Comparison of ENCODE assay signal across 1 cellular context in the genomic region with DNA sequence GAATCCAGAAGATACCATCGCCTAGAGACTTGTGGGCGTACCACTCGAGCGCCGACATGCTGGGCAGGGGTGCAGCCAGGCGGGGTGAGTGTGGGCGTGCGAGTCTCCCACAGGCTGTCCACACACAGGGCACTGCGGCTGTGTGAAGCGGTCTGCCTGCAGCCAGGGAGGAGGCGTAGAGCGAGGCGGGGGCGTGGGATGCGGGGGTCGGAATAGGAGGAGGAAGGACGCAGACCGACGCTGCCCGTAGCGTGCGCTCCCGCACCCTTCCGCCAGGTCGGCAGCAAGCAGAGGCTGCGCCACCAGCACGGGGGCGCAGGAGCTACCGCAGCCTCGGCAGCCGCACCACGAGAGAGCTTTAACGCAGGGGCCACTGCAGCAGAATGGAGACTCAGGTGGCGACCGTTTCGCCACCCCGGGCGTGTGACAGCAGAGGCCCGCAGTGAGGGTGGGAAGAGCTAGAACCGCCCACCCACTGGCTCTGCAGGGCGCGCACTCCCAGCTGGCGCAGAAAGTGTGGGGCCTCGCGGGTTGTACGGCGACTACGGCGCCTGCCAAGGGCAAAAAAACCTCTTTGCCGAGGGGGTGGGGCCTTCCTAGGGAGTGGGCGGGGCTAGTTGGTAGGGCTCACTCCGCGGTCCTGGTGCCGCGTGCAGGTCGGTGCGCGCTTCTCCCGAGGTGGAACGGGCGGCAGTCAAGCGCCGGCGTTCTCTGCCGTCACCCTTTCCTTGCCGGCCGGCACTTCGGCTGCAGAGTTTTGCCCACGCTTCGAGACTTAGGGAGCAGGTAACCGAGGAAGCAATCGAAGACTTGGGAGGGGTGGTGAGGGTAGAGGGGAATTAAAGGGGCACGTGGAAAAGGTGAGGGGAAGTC.
TF ChIP-seq lines count a peak whose summit lies in the region.

A gene (minus strand): TSS at position 537 of the 873 bp plus-strand sequence. CDS start 479 bp downstream, at position 58.
A gene with protein sequence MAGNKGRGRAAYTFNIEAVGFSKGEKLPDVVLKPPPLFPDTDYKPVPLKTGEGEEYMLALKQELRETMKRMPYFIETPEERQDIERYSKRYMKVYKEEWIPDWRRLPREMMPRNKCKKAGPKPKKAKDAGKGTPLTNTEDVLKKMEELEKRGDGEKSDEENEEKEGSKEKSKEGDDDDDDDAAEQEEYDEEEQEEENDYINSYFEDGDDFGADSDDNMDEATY (plus strand): TSS at position 630 of the 873 bp plus-strand sequence. CDS start 10,704 bp downstream, outside the sequence.

TF ChIP-seq in K562, 482 proteins besides CTCF, POLR2A, EP300 and RAD21 (continued from another document and continues in another):
- TF ChIP-seq, protein P1, sequence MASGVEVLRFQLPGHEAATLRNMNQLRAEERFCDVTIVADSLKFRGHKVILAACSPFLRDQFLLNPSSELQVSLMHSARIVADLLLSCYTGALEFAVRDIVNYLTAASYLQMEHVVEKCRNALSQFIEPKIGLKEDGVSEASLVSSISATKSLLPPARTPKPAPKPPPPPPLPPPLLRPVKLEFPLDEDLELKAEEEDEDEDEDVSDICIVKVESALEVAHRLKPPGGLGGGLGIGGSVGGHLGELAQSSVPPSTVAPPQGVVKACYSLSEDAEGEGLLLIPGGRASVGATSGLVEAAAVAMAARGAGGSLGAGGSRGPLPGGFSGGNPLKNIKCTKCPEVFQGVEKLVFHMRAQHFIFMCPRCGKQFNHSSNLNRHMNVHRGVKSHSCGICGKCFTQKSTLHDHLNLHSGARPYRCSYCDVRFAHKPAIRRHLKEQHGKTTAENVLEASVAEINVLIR (CRISPR knock-in tag; IDR thresholded peaks at IDR 0.05) = no peak; the same call in 1 of the 2 replicates
- no peak for TF ChIP-seq BACH1 (tag; IDR thresholded peaks at IDR 0.05)
- peak; percentile 89 for TF ChIP-seq TBP (optimal IDR thresholded peaks at IDR 0.05; ENCODE audit: low read depth, low read length)
- no peak; the same call in 1 of the 2 replicates for TF ChIP-seq ZNF263 (CRISPR knock-in tag; IDR thresholded peaks at IDR 0.05; ENCODE audit: borderline replicate concordance)
- TF ChIP-seq, protein P2, sequence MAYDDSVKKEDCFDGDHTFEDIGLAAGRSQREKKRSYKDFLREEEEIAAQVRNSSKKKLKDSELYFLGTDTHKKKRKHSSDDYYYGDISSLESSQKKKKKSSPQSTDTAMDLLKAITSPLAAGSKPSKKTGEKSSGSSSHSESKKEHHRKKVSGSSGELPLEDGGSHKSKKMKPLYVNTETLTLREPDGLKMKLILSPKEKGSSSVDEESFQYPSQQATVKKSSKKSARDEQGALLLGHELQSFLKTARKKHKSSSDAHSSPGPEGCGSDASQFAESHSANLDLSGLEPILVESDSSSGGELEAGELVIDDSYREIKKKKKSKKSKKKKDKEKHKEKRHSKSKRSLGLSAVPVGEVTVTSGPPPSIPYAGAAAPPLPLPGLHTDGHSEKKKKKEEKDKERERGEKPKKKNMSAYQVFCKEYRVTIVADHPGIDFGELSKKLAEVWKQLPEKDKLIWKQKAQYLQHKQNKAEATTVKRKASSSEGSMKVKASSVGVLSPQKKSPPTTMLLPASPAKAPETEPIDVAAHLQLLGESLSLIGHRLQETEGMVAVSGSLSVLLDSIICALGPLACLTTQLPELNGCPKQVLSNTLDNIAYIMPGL (CRISPR knock-in tag; IDR thresholded peaks at IDR 0.05) = no peak
- no peak for TF ChIP-seq MCM3 (IDR thresholded peaks at IDR 0.05)
- TF ChIP-seq HDAC1 (IDR thresholded peaks at IDR 0.05) = peak in 1 of 2 experiments; percentile 67; a peak in 2 of 4 replicates
- TF ChIP-seq, protein P3, sequence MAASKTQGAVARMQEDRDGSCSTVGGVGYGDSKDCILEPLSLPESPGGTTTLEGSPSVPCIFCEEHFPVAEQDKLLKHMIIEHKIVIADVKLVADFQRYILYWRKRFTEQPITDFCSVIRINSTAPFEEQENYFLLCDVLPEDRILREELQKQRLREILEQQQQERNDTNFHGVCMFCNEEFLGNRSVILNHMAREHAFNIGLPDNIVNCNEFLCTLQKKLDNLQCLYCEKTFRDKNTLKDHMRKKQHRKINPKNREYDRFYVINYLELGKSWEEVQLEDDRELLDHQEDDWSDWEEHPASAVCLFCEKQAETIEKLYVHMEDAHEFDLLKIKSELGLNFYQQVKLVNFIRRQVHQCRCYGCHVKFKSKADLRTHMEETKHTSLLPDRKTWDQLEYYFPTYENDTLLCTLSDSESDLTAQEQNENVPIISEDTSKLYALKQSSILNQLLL (CRISPR knock-in tag; IDR thresholded peaks at IDR 0.05; ENCODE audit: borderline replicate concordance) = no peak
- no peak for TF ChIP-seq CCAR2 (IDR thresholded peaks at IDR 0.05; ENCODE audit: low read depth, low read length)
- TF ChIP-seq ZNF23 (CRISPR knock-in tag; IDR thresholded peaks at IDR 0.05) = no peak
- TF ChIP-seq, protein P4, sequence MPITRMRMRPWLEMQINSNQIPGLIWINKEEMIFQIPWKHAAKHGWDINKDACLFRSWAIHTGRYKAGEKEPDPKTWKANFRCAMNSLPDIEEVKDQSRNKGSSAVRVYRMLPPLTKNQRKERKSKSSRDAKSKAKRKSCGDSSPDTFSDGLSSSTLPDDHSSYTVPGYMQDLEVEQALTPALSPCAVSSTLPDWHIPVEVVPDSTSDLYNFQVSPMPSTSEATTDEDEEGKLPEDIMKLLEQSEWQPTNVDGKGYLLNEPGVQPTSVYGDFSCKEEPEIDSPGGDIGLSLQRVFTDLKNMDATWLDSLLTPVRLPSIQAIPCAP (CRISPR knock-in tag; IDR thresholded peaks at IDR 0.05; ENCODE audit: borderline replicate concordance) = no peak
- TF ChIP-seq, protein P5, sequence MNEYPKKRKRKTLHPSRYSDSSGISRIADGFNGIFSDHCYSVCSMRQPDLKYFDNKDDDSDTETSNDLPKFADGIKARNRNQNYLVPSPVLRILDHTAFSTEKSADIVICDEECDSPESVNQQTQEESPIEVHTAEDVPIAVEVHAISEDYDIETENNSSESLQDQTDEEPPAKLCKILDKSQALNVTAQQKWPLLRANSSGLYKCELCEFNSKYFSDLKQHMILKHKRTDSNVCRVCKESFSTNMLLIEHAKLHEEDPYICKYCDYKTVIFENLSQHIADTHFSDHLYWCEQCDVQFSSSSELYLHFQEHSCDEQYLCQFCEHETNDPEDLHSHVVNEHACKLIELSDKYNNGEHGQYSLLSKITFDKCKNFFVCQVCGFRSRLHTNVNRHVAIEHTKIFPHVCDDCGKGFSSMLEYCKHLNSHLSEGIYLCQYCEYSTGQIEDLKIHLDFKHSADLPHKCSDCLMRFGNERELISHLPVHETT (CRISPR knock-in tag; conservative IDR thresholded peaks at IDR 0.05 in 1 of 2, IDR thresholded peaks at IDR 0.05 in 1 of 2) = peak in 1 of 2 experiments; percentile 50; a peak in 2 of 4 replicates
- peak; percentile 41; the same call in 1 of the 2 replicates for TF ChIP-seq PML (IDR thresholded peaks at IDR 0.05; ENCODE audit: low read length)
- TF ChIP-seq, protein P6, sequence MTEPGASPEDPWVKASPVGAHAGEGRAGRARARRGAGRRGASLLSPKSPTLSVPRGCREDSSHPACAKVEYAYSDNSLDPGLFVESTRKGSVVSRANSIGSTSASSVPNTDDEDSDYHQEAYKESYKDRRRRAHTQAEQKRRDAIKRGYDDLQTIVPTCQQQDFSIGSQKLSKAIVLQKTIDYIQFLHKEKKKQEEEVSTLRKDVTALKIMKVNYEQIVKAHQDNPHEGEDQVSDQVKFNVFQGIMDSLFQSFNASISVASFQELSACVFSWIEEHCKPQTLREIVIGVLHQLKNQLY (CRISPR knock-in tag; conservative IDR thresholded peaks at IDR 0.05) = no peak
- TF ChIP-seq, protein P7, sequence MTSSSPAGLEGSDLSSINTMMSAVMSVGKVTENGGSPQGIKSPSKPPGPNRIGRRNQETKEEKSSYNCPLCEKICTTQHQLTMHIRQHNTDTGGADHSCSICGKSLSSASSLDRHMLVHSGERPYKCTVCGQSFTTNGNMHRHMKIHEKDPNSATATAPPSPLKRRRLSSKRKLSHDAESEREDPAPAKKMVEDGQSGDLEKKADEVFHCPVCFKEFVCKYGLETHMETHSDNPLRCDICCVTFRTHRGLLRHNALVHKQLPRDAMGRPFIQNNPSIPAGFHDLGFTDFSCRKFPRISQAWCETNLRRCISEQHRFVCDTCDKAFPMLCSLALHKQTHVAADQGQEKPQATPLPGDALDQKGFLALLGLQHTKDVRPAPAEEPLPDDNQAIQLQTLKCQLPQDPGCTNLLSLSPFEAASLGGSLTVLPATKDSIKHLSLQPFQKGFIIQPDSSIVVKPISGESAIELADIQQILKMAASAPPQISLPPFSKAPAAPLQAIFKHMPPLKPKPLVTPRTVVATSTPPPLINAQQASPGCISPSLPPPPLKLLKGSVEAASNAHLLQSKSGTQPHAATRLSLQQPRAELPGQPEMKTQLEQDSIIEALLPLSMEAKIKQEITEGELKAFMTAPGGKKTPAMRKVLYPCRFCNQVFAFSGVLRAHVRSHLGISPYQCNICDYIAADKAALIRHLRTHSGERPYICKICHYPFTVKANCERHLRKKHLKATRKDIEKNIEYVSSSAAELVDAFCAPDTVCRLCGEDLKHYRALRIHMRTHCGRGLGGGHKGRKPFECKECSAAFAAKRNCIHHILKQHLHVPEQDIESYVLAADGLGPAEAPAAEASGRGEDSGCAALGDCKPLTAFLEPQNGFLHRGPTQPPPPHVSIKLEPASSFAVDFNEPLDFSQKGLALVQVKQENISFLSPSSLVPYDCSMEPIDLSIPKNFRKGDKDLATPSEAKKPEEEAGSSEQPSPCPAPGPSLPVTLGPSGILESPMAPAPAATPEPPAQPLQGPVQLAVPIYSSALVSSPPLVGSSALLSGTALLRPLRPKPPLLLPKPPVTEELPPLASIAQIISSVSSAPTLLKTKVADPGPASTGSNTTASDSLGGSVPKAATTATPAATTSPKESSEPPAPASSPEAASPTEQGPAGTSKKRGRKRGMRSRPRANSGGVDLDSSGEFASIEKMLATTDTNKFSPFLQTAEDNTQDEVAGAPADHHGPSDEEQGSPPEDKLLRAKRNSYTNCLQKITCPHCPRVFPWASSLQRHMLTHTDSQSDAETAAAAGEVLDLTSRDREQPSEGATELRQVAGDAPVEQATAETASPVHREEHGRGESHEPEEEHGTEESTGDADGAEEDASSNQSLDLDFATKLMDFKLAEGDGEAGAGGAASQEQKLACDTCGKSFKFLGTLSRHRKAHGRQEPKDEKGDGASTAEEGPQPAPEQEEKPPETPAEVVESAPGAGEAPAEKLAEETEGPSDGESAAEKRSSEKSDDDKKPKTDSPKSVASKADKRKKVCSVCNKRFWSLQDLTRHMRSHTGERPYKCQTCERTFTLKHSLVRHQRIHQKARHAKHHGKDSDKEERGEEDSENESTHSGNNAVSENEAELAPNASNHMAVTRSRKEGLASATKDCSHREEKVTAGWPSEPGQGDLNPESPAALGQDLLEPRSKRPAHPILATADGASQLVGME (CRISPR knock-in tag; IDR thresholded peaks at IDR 0.05) = peak; percentile 58; the same call in 1 of the 2 replicates
- no peak for TF ChIP-seq TAF15 (IDR thresholded peaks at IDR 0.05; ENCODE audit: low read depth, low read length)
- TF ChIP-seq NUFIP1 (IDR thresholded peaks at IDR 0.05; ENCODE audit: partially characterized antibody) = peak; percentile 39
- TF ChIP-seq, protein P8, sequence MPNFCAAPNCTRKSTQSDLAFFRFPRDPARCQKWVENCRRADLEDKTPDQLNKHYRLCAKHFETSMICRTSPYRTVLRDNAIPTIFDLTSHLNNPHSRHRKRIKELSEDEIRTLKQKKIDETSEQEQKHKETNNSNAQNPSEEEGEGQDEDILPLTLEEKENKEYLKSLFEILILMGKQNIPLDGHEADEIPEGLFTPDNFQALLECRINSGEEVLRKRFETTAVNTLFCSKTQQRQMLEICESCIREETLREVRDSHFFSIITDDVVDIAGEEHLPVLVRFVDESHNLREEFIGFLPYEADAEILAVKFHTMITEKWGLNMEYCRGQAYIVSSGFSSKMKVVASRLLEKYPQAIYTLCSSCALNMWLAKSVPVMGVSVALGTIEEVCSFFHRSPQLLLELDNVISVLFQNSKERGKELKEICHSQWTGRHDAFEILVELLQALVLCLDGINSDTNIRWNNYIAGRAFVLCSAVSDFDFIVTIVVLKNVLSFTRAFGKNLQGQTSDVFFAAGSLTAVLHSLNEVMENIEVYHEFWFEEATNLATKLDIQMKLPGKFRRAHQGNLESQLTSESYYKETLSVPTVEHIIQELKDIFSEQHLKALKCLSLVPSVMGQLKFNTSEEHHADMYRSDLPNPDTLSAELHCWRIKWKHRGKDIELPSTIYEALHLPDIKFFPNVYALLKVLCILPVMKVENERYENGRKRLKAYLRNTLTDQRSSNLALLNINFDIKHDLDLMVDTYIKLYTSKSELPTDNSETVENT (CRISPR knock-in tag; IDR thresholded peaks at IDR 0.05) = peak; percentile 73; the same call in 1 of the 2 replicates
- no peak for TF ChIP-seq DDX20 (tag; IDR thresholded peaks at IDR 0.05; ENCODE audit: low read depth)
- TF ChIP-seq, protein P9, sequence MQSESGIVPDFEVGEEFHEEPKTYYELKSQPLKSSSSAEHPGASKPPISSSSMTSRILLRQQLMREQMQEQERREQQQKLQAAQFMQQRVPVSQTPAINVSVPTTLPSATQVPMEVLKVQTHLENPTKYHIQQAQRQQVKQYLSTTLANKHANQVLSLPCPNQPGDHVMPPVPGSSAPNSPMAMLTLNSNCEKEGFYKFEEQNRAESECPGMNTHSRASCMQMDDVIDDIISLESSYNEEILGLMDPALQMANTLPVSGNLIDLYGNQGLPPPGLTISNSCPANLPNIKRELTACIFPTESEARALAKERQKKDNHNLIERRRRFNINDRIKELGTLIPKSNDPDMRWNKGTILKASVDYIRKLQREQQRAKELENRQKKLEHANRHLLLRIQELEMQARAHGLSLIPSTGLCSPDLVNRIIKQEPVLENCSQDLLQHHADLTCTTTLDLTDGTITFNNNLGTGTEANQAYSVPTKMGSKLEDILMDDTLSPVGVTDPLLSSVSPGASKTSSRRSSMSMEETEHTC (IDR thresholded peaks at IDR 0.05) = peak; percentile 40; the same call in 1 of the 2 replicates
- TF ChIP-seq CHD2 (IDR thresholded peaks at IDR 0.05; ENCODE audit: low read depth, low read length) = peak; percentile 28; the same call in 1 of the 2 replicates
- TF ChIP-seq CREB1 (IDR thresholded peaks at IDR 0.05) = peak; percentile 47
- TF ChIP-seq CREB1 (CRISPR knock-in tag; IDR thresholded peaks at IDR 0.05) = peak; percentile 55; the same call in 1 of the 2 replicates
- peak; percentile 13; the same call in 1 of the 2 replicates for TF ChIP-seq HNRNPL (IDR thresholded peaks at IDR 0.05; ENCODE audit: low read depth, low read length)
- TF ChIP-seq, protein P10, sequence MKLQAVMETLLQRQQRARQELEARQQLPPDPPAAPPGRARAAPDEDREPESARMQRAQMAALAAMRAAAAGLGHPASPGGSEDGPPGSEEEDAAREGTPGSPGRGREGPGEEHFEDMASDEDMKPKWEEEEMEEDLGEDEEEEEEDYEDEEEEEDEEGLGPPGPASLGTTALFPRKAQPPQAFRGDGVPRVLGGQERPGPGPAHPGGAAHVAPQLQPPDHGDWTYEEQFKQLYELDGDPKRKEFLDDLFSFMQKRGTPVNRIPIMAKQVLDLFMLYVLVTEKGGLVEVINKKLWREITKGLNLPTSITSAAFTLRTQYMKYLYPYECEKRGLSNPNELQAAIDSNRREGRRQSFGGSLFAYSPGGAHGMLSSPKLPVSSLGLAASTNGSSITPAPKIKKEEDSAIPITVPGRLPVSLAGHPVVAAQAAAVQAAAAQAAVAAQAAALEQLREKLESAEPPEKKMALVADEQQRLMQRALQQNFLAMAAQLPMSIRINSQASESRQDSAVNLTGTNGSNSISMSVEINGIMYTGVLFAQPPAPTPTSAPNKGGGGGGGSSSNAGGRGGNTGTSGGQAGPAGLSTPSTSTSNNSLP (IDR thresholded peaks at IDR 0.05; ENCODE audit: borderline replicate concordance, low read depth, low read length) = no peak
